7 cellular contexts compared by ENCODE assay signal in the genomic region with DNA sequence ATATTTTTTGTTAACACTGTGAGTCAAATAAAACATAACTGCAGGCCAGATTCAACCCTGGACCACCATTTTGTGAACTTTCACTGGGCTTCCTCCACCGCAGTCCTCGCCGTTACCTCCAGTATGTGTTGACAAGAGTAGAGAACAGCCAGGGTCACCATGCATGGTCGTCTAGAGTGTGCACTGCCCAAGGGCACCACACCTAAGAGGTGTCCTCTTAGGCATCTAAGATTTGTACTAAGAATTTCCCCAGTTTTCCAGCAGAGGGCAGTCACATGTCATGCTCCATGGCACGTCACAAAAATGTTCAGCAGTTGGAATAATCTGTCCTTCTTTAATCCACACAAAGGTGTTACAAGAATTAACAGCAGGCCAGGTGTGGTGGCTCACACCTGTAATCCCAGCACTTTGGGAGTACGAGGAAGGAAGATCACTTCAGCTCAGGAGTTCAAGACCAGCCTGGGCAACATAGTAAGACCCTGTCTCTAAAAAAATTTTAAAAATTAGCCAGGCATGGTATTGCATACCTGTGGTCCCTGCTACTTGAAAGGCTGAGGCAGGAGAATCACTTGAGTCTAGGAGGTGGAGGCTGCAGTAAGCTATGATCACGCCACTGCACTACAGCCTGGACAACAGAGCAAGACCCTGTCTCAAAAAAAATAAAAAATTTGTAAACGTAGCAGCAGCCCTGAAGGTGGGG.
DNase-seq lines count a peak whose midpoint lies in the region; ATAC-seq and TF ChIP-seq lines count a peak whose summit lies in the region.

No MANE protein-coding gene starts in this region.

- no peak overlapping the region for H3K27ac Mint-ChIP-seq in activated B cell treated with CpG ODN at 0.5 μM for 24 hours

- H3K9me3 ChIP-seq in colonic mucosa, result no peaks in the 10 kb centered on the region
- no peaks in the 10 kb centered on the region for H3K9me3 ChIP-seq in right lobe of liver

- no peak overlapping the region for H3K4me3 Mint-ChIP-seq in activated B cell treated with CpG ODN at 0.5 μM for 24 hours

- TF ChIP-seq POLR2A in right lobe of liver (IDR thresholded peaks at IDR 0.05), result no peak

- H3K27ac ChIP-seq in colonic mucosa, result no peak overlapping the region
- H3K27ac ChIP-seq in right lobe of liver, result no peak overlapping the region

- DNase-seq in NCI-H2196 treated with DMSO at 0.1 percent for 48 hours (lab: John Stamatoyannopoulos, UW; ENCODE audit: unreplicated experiment) (peak; percentile 22), activated B cell treated with CpG ODN at 0.5 μM for 24 hours (peak; percentile 26), colonic mucosa (peak; percentile 68), right lobe of liver (peak in 2 of 3 donors; percentile 39 to 60)
- peak; percentile 48 for DNase-seq in stimulated activated CD8-positive, alpha-beta memory T cell treated with anti-CD3 and anti-CD28 coated beads, Interleukin-4, amount 100 ng/mL, for 48 hours

- H3K36me3 ChIP-seq in colonic mucosa, result no peaks in the 10 kb centered on the region
- H3K36me3 ChIP-seq in right lobe of liver, result no peaks in the 10 kb centered on the region

- intact Hi-C loops in activated B cell treated with CpG ODN at 0.5 μM for 24 hours (cut with micrococcal nuclease), result loop anchor here (1.0 to 10.0 kb wide), 2 partner anchors 143 to 274 kb away; a partner anchor contains a TSS
- intact Hi-C loops in colonic mucosa (cut with DNase I), result no loop called here
- intact Hi-C loops in right lobe of liver (cut with DNase I), result loop anchor here in 1 of 2 donors (10.0 kb wide), 1 partner anchor 144 kb away; no protein-coding TSS in a partner anchor

- TF ChIP-seq CTCF in GM12872 (IDR thresholded peaks at IDR 0.05; ENCODE audit: insufficient read depth, low read depth, low read length) (peak; percentile 81), activated B cell treated with CpG ODN at 0.5 μM for 24 hours (IDR thresholded peaks at IDR 0.05) (no peak), colonic mucosa (IDR thresholded peaks at IDR 0.05) (peak; percentile 60), right lobe of liver (IDR thresholded peaks at IDR 0.05) (peak; percentile 72 to 93 (median 82))

- no peaks in the 10 kb centered on the region for H3K9me3 Mint-ChIP-seq in activated B cell treated with CpG ODN at 0.5 μM for 24 hours

- WGBS in right lobe of liver (ENCODE audit: insufficient coverage, low coverage, low lambda C conversion rate, missing lambda C conversion rate), result 27% methylated on average over 8 of the region's 8 CpGs

- H3K4me1 ChIP-seq in colonic mucosa, result no peaks in the 10 kb centered on the region
- H3K4me1 ChIP-seq in right lobe of liver, result no peaks in the 10 kb centered on the region

- H3K4me3 ChIP-seq in colonic mucosa (no peak overlapping the region), right lobe of liver (no peak overlapping the region)

- H3K36me3 Mint-ChIP-seq in activated B cell treated with CpG ODN at 0.5 μM for 24 hours (ENCODE audit: low read depth), result no peaks in the 10 kb centered on the region

- H3K27me3 ChIP-seq in colonic mucosa, result no peaks in the 10 kb centered on the region
- H3K27me3 ChIP-seq in right lobe of liver, result no peaks in the 10 kb centered on the region

- peaks cover 10% of the 10 kb centered on the region for H3K27me3 Mint-ChIP-seq in activated B cell treated with CpG ODN at 0.5 μM for 24 hours

- H3K9ac ChIP-seq in colonic mucosa (ENCODE audit: low read depth in 2 of 2, low read length in 2 of 2), result no peak overlapping the region

- ATAC-seq in HG02973 (IDR thresholded peaks at IDR 0.05; ENCODE audit: unreplicated experiment) (peak; percentile 69), activated B cell treated with CpG ODN at 0.5 μM for 24 hours (ENCODE audit: low read depth) (peak; percentile 77), right lobe of liver (peak; percentile 85 to 91 (median 89))

- POLR2A ChIA-PET in activated B cell treated with CpG ODN at 0.5 μM for 24 hours (lab: Charles Lee), result no interaction called here

- peaks cover 12% of the 10 kb centered on the region for H3K4me1 Mint-ChIP-seq in activated B cell treated with CpG ODN at 0.5 μM for 24 hours

- CTCF ChIA-PET in activated B cell treated with CpG ODN at 0.5 μM for 24 hours (lab: Charles Lee), result interaction anchor here (0.8 to 1.7 kb wide), 4 partner anchors 144 to 474 kb away, joined by 3 to 9 read pairs (median 4); no protein-coding TSS in a partner anchor
